In genomic region chr19:51552996-51553725, GRCh38 we compare ENCODE assay signal across 1 cellular context.
TF ChIP-seq lines count a peak whose summit lies in the region.

No MANE protein-coding gene starts in this region.

TF ChIP-seq in K562, 482 proteins besides CTCF, POLR2A, EP300 and RAD21 (continued from another document and continues in another):
- 0 out of 4 replicates have a peak, but pooled peaks of 1 of the 2 experiments have one; percentile 82 for TF ChIP-seq MLX (CRISPR knock-in tag; conservative IDR thresholded peaks at IDR 0.05)
- TF ChIP-seq ELK1 (CRISPR knock-in tag; IDR thresholded peaks at IDR 0.05), result no peak
- TF ChIP-seq ZBTB34 (CRISPR knock-in tag; IDR thresholded peaks at IDR 0.05), result no peak
- TF ChIP-seq E2F8 (IDR thresholded peaks at IDR 0.05; ENCODE audit: low read depth, partially characterized antibody), result no peak
- no peak for TF ChIP-seq IRF9 (tag; IDR thresholded peaks at IDR 0.05)
- no peak for TF ChIP-seq EZH2 (IDR thresholded peaks at IDR 0.05; ENCODE audit: borderline replicate concordance, low read depth, low read length)
- TF ChIP-seq NCOA1 (IDR thresholded peaks at IDR 0.05; ENCODE audit: low read depth), result peak; percentile 88
- peak in 1 of 2 experiments; percentile 48; a peak in 1 of 4 replicates for TF ChIP-seq UBTF (IDR thresholded peaks at IDR 0.05; ENCODE audit: borderline replicate concordance in 1 of 2, low read depth in 2 of 2, low read length in 2 of 2)
- TF ChIP-seq BACH1 (tag; IDR thresholded peaks at IDR 0.05), result peak; percentile 78
- no peak for TF ChIP-seq ZNF75A (CRISPR knock-in tag; IDR thresholded peaks at IDR 0.05)
- peak; percentile 39; the same call in 1 of the 2 replicates for TF ChIP-seq NFE2L1 (tag; IDR thresholded peaks at IDR 0.05; ENCODE audit: borderline replicate concordance, low read depth)
- TF ChIP-seq U2AF2 (optimal IDR thresholded peaks at IDR 0.05; ENCODE audit: low read depth, low read length), result no peak
- peak; percentile 99 for TF ChIP-seq LCOR (CRISPR knock-in tag; IDR thresholded peaks at IDR 0.05)
- TF ChIP-seq PCBP1 (IDR thresholded peaks at IDR 0.05; ENCODE audit: low read depth, low read length, poor library complexity, severe bottlenecking), result no peak
- no peak for TF ChIP-seq ESRRB (CRISPR knock-in tag; IDR thresholded peaks at IDR 0.05; ENCODE audit: borderline replicate concordance)
- peak; percentile 35; the same call in 1 of the 2 replicates for TF ChIP-seq GATA2 (CRISPR knock-in tag; IDR thresholded peaks at IDR 0.05)
- 0 out of 2 replicates have a peak, but pooled peaks have one; percentile 7 for TF ChIP-seq TOE1 (IDR thresholded peaks at IDR 0.05; ENCODE audit: borderline replicate concordance)
- peak; percentile 97 for TF ChIP-seq TOE1 (CRISPR knock-in tag; IDR thresholded peaks at IDR 0.05; ENCODE audit: borderline replicate concordance, low read depth)
- TF ChIP-seq CHD1 (IDR thresholded peaks at IDR 0.05; ENCODE audit: low read length), result no peak
- no peak for TF ChIP-seq TFAM (CRISPR knock-in tag; conservative IDR thresholded peaks at IDR 0.05)
- no peak for TF ChIP-seq ZNF134 (CRISPR knock-in tag; conservative IDR thresholded peaks at IDR 0.05)
- no peak for TF ChIP-seq HOXB6 (CRISPR knock-in tag; IDR thresholded peaks at IDR 0.05; ENCODE audit: borderline replicate concordance)
- TF ChIP-seq ZFP1 (CRISPR knock-in tag; IDR thresholded peaks at IDR 0.05), result no peak
- TF ChIP-seq JUNB (CRISPR knock-in tag; conservative IDR thresholded peaks at IDR 0.05), result no peak
- no peak for TF ChIP-seq ZNF449 (CRISPR knock-in tag; IDR thresholded peaks at IDR 0.05)
- TF ChIP-seq PRPF4 (IDR thresholded peaks at IDR 0.05; ENCODE audit: insufficient read depth, low read depth, low read length, poor library complexity, severe bottlenecking), result no peak
- TF ChIP-seq E4F1 (CRISPR knock-in tag; IDR thresholded peaks at IDR 0.05; ENCODE audit: borderline replicate concordance), result no peak
- peak; percentile 68 for TF ChIP-seq FOSL1 (tag; conservative IDR thresholded peaks at IDR 0.05)
- TF ChIP-seq RBM22 (IDR thresholded peaks at IDR 0.05; ENCODE audit: low read depth, low read length, poor library complexity, severe bottlenecking), result no peak
- TF ChIP-seq ELK3 (CRISPR knock-in tag; IDR thresholded peaks at IDR 0.05), result no peak
- no peak for TF ChIP-seq WHSC1 (IDR thresholded peaks at IDR 0.05; ENCODE audit: low read length)
- TF ChIP-seq ATF4 (CRISPR knock-in tag; IDR thresholded peaks at IDR 0.05), result no peak; the same call in 1 of the 2 replicates
- no peak for TF ChIP-seq ILF3 (IDR thresholded peaks at IDR 0.05; ENCODE audit: borderline replicate concordance)
- TF ChIP-seq SIN3A (IDR thresholded peaks at IDR 0.05; ENCODE audit: borderline replicate concordance in 2 of 2, control insufficient read depth in 1 of 2, low read depth in 2 of 2, low read length in 2 of 2), result peak; percentile 99
- TF ChIP-seq KDM5B (IDR thresholded peaks at IDR 0.05; ENCODE audit: insufficient replicate concordance, low read depth, low read length), result peak; percentile 65
- TF ChIP-seq ZNF766 (CRISPR knock-in tag; conservative IDR thresholded peaks at IDR 0.05), result peak; percentile 91; the same call in 1 of the 2 replicates
- TF ChIP-seq NFIC (IDR thresholded peaks at IDR 0.05), result peak; percentile 81
- peak; percentile 42 for TF ChIP-seq CCNT2 (IDR thresholded peaks at IDR 0.05; ENCODE audit: borderline replicate concordance, extremely low read depth, insufficient read length, low read depth, low read length)
- no peak for TF ChIP-seq ZNF780A (CRISPR knock-in tag; IDR thresholded peaks at IDR 0.05)
- no peak for TF ChIP-seq DLX4 (CRISPR knock-in tag; IDR thresholded peaks at IDR 0.05)
- TF ChIP-seq ZBTB8A (IDR thresholded peaks at IDR 0.05; ENCODE audit: partially characterized antibody), result no peak
- peak; percentile 13; the same call in 1 of the 2 replicates for TF ChIP-seq HLTF (IDR thresholded peaks at IDR 0.05)
